35 cellular contexts compared by ENCODE assay signal in genomic region chr7:36080843-36081242, GRCh38.
"Had no signal": no experiment of that assay in that cellular context is flagged by ENCODE, and none has a peak within 500 bp of the region (broad histone marks: within the 10 kb centered on the region; RNA-seq: fewer than 3 reads in every experiment).

No MANE protein-coding gene starts in this region.

- H3K9me3 ChIP-seq: adrenal gland, body of pancreas, esophagus squamous epithelium, gastroesophageal sphincter, heart right ventricle had no signal

- H3K36me3 Mint-ChIP-seq: activated CD4-positive, alpha-beta memory T cell treated with anti-CD3 and anti-CD28 coated beads for 36 hours; activated CD8-positive, alpha-beta memory T cell treated with anti-CD3 and anti-CD28 coated beads, Interleukin-2, amount 10 ng/mL, durations not matched to agents 7 days and 5 days; activated naive CD4-positive, alpha-beta T cell treated with anti-CD3 and anti-CD28 coated beads, Interleukin-2, amount 50 U/mL, for 24 hours; activated naive CD8-positive, alpha-beta T cell treated with anti-CD3 and anti-CD28 coated beads for 36 hours had no signal

- H3K27ac ChIP-seq: adrenal gland, body of pancreas, esophagus squamous epithelium, gastroesophageal sphincter had no signal

- H3K27me3 ChIP-seq: adrenal gland, body of pancreas, esophagus squamous epithelium, gastroesophageal sphincter, heart right ventricle had no signal

- DNase-seq: activated CD4-positive, alpha-beta memory T cell treated with anti-CD3 and anti-CD28 coated beads for 36 hours; activated CD4-positive, alpha-beta T cell treated with anti-CD3 and anti-CD28 coated beads for 36 hours; activated CD4-positive, alpha-beta T cell treated with anti-CD3 and anti-CD28 coated beads, Interleukin-2, amount 10 ng/mL, durations not matched to agents 24 days and 14 days; activated CD4-positive, CD25-positive, alpha-beta regulatory T cell; activated CD4-positive, CD25-positive, alpha-beta regulatory T cell treated with anti-CD3 and anti-CD28 coated beads, Interleukin-2, amount 50 U/mL, for 72 hours; activated CD8-positive, alpha-beta memory T cell treated with anti-CD3 and anti-CD28 coated beads, Interleukin-2, amount 10 ng/mL, durations not matched to agents 7 days and 5 days; activated CD8-positive, alpha-beta memory T cell treated with anti-CD3 and anti-CD28 coated beads, Interleukin-2, amount 50 U/mL, for 4 hours; activated CD8-positive, alpha-beta T cell treated with anti-CD3 and anti-CD28 coated beads, Interleukin-2, amount 10 ng/mL, durations not matched to agents 7 days and 5 days; activated effector memory CD4-positive, alpha-beta T cell treated with anti-CD3 and anti-CD28 coated beads, Interleukin-2, amount 50 U/mL, for 16 hours; activated naive CD4-positive, alpha-beta T cell treated with anti-CD3 and anti-CD28 coated beads for 36 hours; activated naive CD8-positive, alpha-beta T cell treated with anti-CD3 and anti-CD28 coated beads for 36 hours; activated naive CD8-positive, alpha-beta T cell treated with anti-CD3 and anti-CD28 coated beads, Interleukin-2, amount 50 U/mL, for 24 hours; activated T-cell treated with anti-CD3 and anti-CD28 coated beads, Interleukin-2, amount 50 U/mL, for 1 hour; activated T-cell treated with anti-CD3 and anti-CD28 coated beads, Interleukin-2, amount 50 U/mL, for 48 hours; adrenal gland; amygdala; aorta; body of pancreas; caudate nucleus; cortex of kidney; dermis blood vessel endothelial cell; effector CD4-positive, alpha-beta T cell; effector memory CD8-positive, alpha-beta T cell; erythroblast; esophagus squamous epithelium; foreskin melanocyte; heart right ventricle; T-helper 17 cell; T1000 had no signal

- H3K4me1 Mint-ChIP-seq: activated CD4-positive, alpha-beta T cell treated with anti-CD3 and anti-CD28 coated beads for 36 hours; activated CD4-positive, alpha-beta T cell treated with anti-CD3 and anti-CD28 coated beads, Interleukin-2, amount 10 ng/mL, durations not matched to agents 24 days and 14 days; activated CD8-positive, alpha-beta memory T cell treated with anti-CD3 and anti-CD28 coated beads, Interleukin-2, amount 10 ng/mL, durations not matched to agents 7 days and 5 days; activated naive CD4-positive, alpha-beta T cell treated with anti-CD3 and anti-CD28 coated beads, Interleukin-2, amount 50 U/mL, for 24 hours; activated naive CD8-positive, alpha-beta T cell treated with anti-CD3 and anti-CD28 coated beads for 36 hours; activated naive CD8-positive, alpha-beta T cell treated with anti-CD3 and anti-CD28 coated beads, Interleukin-2, amount 50 U/mL, for 24 hours had no signal

- H3K9me3 Mint-ChIP-seq: activated CD4-positive, alpha-beta memory T cell treated with anti-CD3 and anti-CD28 coated beads for 36 hours; activated CD4-positive, alpha-beta T cell treated with anti-CD3 and anti-CD28 coated beads, Interleukin-2, amount 10 ng/mL, durations not matched to agents 24 days and 14 days; activated naive CD4-positive, alpha-beta T cell treated with anti-CD3 and anti-CD28 coated beads for 36 hours; activated naive CD4-positive, alpha-beta T cell treated with anti-CD3 and anti-CD28 coated beads, Interleukin-2, amount 50 U/mL, for 24 hours; activated naive CD8-positive, alpha-beta T cell treated with anti-CD3 and anti-CD28 coated beads for 36 hours; activated naive CD8-positive, alpha-beta T cell treated with anti-CD3 and anti-CD28 coated beads, Interleukin-2, amount 50 U/mL, for 24 hours; activated T-helper 1 cell treated with anti-CD3 and anti-CD28 coated beads, Interleukin-12 subunit alpha, Interleukin-12 subunit beta, Interleukin-2, Interleukin-4 antibody, amounts not matched to agents 30 ng/mL and 10 ng/mL and 1 ng/mL, durations not matched to agents 14 hours and 24 hours and 36 hours; activated T-helper 2 cell treated with anti-CD3 and anti-CD28 coated beads, Interferon-gamma antibody, Interleukin-2, Interleukin-4, amounts not matched to agents 10 μg/mL and 5 μg/mL and 100 μg/mL, durations not matched to agents 14 hours and 24 hours and 36 hours; effector memory CD8-positive, alpha-beta T cell; T-helper 2 cell treated with Interferon-gamma antibody and Interleukin-4, amounts not matched to agents 5 μg/mL and 100 μg/mL, for 36 hours had no signal

- H3K27me3 Mint-ChIP-seq: activated CD4-positive, alpha-beta memory T cell treated with anti-CD3 and anti-CD28 coated beads for 36 hours; activated CD4-positive, alpha-beta T cell treated with anti-CD3 and anti-CD28 coated beads for 36 hours; activated CD4-positive, alpha-beta T cell treated with anti-CD3 and anti-CD28 coated beads, Interleukin-2, amount 10 ng/mL, durations not matched to agents 24 days and 14 days; activated CD8-positive, alpha-beta memory T cell treated with anti-CD3 and anti-CD28 coated beads, Interleukin-2, amount 10 ng/mL, durations not matched to agents 7 days and 5 days; activated naive CD4-positive, alpha-beta T cell treated with anti-CD3 and anti-CD28 coated beads, Interleukin-2, amount 50 U/mL, for 24 hours; activated naive CD8-positive, alpha-beta T cell treated with anti-CD3 and anti-CD28 coated beads for 36 hours; activated naive CD8-positive, alpha-beta T cell treated with anti-CD3 and anti-CD28 coated beads, Interleukin-2, amount 50 U/mL, for 24 hours; T-helper 17 cell had no signal

- ATAC-seq: activated CD4-positive, alpha-beta T cell treated with anti-CD3 and anti-CD28 coated beads for 36 hours; activated CD8-positive, alpha-beta memory T cell treated with anti-CD3 and anti-CD28 coated beads, Interleukin-2, amount 10 ng/mL, durations not matched to agents 7 days and 5 days; activated CD8-positive, alpha-beta T cell treated with anti-CD3 and anti-CD28 coated beads, Interleukin-2, amount 10 ng/mL, durations not matched to agents 7 days and 5 days; activated naive CD8-positive, alpha-beta T cell treated with anti-CD3 and anti-CD28 coated beads, Interleukin-2, amount 50 U/mL, for 24 hours; body of pancreas; effector memory CD8-positive, alpha-beta T cell; gastroesophageal sphincter; heart right ventricle; T-helper 17 cell had no signal

- H3K4me1 ChIP-seq: esophagus squamous epithelium, gastroesophageal sphincter had no signal

- H3K4me3 ChIP-seq: adrenal gland, body of pancreas, esophagus squamous epithelium, gastroesophageal sphincter, heart right ventricle had no signal

- FAIRE-seq: colon had no signal

- H3K4me3 Mint-ChIP-seq: activated CD4-positive, alpha-beta memory T cell treated with anti-CD3 and anti-CD28 coated beads for 36 hours; activated CD4-positive, alpha-beta T cell treated with anti-CD3 and anti-CD28 coated beads for 36 hours; activated CD4-positive, alpha-beta T cell treated with anti-CD3 and anti-CD28 coated beads, Interleukin-2, amount 10 ng/mL, durations not matched to agents 24 days and 14 days; activated CD8-positive, alpha-beta memory T cell treated with anti-CD3 and anti-CD28 coated beads, Interleukin-2, amount 10 ng/mL, durations not matched to agents 7 days and 5 days; activated CD8-positive, alpha-beta T cell treated with anti-CD3 and anti-CD28 coated beads, Interleukin-2, amount 10 ng/mL, durations not matched to agents 7 days and 5 days; activated naive CD4-positive, alpha-beta T cell treated with anti-CD3 and anti-CD28 coated beads for 36 hours; activated naive CD4-positive, alpha-beta T cell treated with anti-CD3 and anti-CD28 coated beads, Interleukin-2, amount 50 U/mL, for 24 hours; activated naive CD8-positive, alpha-beta T cell treated with anti-CD3 and anti-CD28 coated beads for 36 hours; activated naive CD8-positive, alpha-beta T cell treated with anti-CD3 and anti-CD28 coated beads, Interleukin-2, amount 50 U/mL, for 24 hours; activated T-helper 1 cell treated with anti-CD3 and anti-CD28 coated beads, Interleukin-12 subunit alpha, Interleukin-12 subunit beta, Interleukin-2, Interleukin-4 antibody, amounts not matched to agents 30 ng/mL and 10 ng/mL and 1 ng/mL, durations not matched to agents 14 hours and 24 hours and 36 hours; effector memory CD8-positive, alpha-beta T cell; T-helper 17 cell; T-helper 2 cell treated with Interferon-gamma antibody and Interleukin-4, amounts not matched to agents 5 μg/mL and 100 μg/mL, for 36 hours had no signal

- H3K36me3 ChIP-seq: adrenal gland, esophagus squamous epithelium, gastroesophageal sphincter, heart right ventricle had no signal

- H3K27ac Mint-ChIP-seq: activated CD4-positive, alpha-beta memory T cell treated with anti-CD3 and anti-CD28 coated beads for 36 hours; activated CD4-positive, alpha-beta T cell treated with anti-CD3 and anti-CD28 coated beads for 36 hours; activated CD4-positive, alpha-beta T cell treated with anti-CD3 and anti-CD28 coated beads, Interleukin-2, amount 10 ng/mL, durations not matched to agents 24 days and 14 days; activated CD8-positive, alpha-beta memory T cell treated with anti-CD3 and anti-CD28 coated beads, Interleukin-2, amount 10 ng/mL, durations not matched to agents 7 days and 5 days; activated CD8-positive, alpha-beta T cell treated with anti-CD3 and anti-CD28 coated beads, Interleukin-2, amount 10 ng/mL, durations not matched to agents 7 days and 5 days; activated naive CD4-positive, alpha-beta T cell treated with anti-CD3 and anti-CD28 coated beads for 36 hours; activated naive CD4-positive, alpha-beta T cell treated with anti-CD3 and anti-CD28 coated beads, Interleukin-2, amount 50 U/mL, for 24 hours; activated naive CD8-positive, alpha-beta T cell treated with anti-CD3 and anti-CD28 coated beads for 36 hours; activated naive CD8-positive, alpha-beta T cell treated with anti-CD3 and anti-CD28 coated beads, Interleukin-2, amount 50 U/mL, for 24 hours; activated T-helper 1 cell treated with anti-CD3 and anti-CD28 coated beads, Interleukin-12 subunit alpha, Interleukin-12 subunit beta, Interleukin-2, Interleukin-4 antibody, amounts not matched to agents 30 ng/mL and 10 ng/mL and 1 ng/mL, durations not matched to agents 14 hours and 24 hours and 36 hours; activated T-helper 2 cell treated with anti-CD3 and anti-CD28 coated beads, Interferon-gamma antibody, Interleukin-2, Interleukin-4, amounts not matched to agents 10 μg/mL and 5 μg/mL and 100 μg/mL, durations not matched to agents 14 hours and 24 hours and 36 hours; effector memory CD8-positive, alpha-beta T cell; T-helper 17 cell; T-helper 2 cell treated with Interferon-gamma antibody and Interleukin-4, amounts not matched to agents 5 μg/mL and 100 μg/mL, for 36 hours had no signal
